Comparison of ENCODE assay signal across 19 cellular contexts in the genomic region with DNA sequence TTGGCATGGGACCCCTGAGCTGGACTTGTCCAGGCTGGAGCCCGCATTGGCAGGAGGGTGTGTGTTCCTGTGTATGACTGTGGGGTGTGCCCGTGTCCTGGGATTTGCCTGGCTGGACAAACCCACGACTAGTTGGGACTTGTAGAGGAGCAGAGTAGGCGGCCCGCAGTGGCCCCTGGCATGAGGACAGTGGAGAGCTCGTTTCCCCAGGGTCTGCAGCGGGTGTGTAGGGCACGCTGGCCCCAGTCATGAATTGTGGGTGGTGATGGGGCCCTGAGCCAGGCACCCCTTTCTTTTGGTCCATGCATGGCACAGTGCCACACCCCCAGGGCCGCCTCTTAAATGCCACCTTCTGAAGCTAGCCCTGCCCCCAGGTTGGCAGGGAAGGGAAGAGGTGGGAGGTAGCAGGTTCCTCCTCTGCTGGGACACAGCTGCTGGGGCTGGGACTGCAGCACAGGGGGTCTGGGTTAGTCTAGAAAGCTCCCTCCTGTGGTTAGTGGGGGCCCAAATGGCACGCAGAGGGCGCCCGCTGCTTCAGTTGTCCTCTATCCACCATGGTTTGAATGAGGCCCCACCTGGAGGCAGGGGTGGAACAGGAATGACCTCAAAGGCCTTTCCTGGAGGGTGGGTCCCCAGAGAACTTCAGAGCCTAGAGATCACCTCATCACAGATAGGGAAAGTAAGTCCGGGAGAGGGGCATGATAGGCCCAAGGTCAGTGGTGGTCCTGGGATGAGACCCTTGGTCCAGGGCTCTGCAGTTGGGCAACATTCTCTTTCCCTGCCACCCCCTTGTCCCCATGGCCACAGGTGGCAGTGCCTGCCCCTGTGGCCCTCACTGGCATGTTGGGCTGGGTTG. TPM values are rescaled to one million over a fixed set of nuclear protein-coding genes. Genes with fewer than 3 reads are reported as not detected.
DNase-seq lines count a peak whose midpoint lies in the region; ATAC-seq, FAIRE-seq and TF ChIP-seq lines count a peak whose summit lies in the region.
"Had no signal": no experiment of that assay in that cellular context is flagged by ENCODE, and none has a peak within 500 bp of the region (broad histone marks: within the 10 kb centered on the region; RNA-seq: fewer than 3 reads in every experiment).

No MANE protein-coding gene starts in this region.

- H3K79me2 ChIP-seq in mammary epithelial cell (ENCODE audit: insufficient read depth, low read length) (no peaks in the 10 kb centered on the region), keratinocyte (ENCODE audit: control insufficient read depth, insufficient read depth, low read length) (no peaks in the 10 kb centered on the region)

- TF ChIP-seq CTCF in mammary epithelial cell (conservative IDR thresholded peaks at IDR 0.05 in 1 of 2, IDR thresholded peaks at IDR 0.05 in 1 of 2; ENCODE audit: extremely low read depth in 1 of 2, insufficient read depth in 1 of 2, low read depth in 1 of 2, low read length in 2 of 2) (peak in 1 of 2 donors; percentile 56), keratinocyte (optimal IDR thresholded peaks at IDR 0.05 in 1 of 3, IDR thresholded peaks at IDR 0.05 in 1 of 3, conservative IDR thresholded peaks at IDR 0.05 in 1 of 3; ENCODE audit: extremely low read depth in 1 of 3, insufficient read depth in 2 of 3, low read length in 3 of 3) (peak in 2 of 3 experiments; percentile 7 to 22), vagina (IDR thresholded peaks at IDR 0.05) (no peak), chondrocyte (IDR thresholded peaks at IDR 0.05) (no peak)

- no TSS peak for BruUV-seq in mammary epithelial cell (replicated peaks; lab: Mats Ljungman, UMichigan)

- ATAC-seq in Right ventricle myocardium superior (ENCODE audit: poor library complexity) = no peak
- no peak for ATAC-seq in GM21526 (IDR thresholded peaks at IDR 0.05; ENCODE audit: low FRiP score, unreplicated experiment)
- ATAC-seq: activated CD8-positive, alpha-beta T cell treated with anti-CD3 and anti-CD28 coated beads, Interleukin-2, amount 10 ng/mL, durations not matched to agents 7 days and 5 days; natural killer cell had no signal

- CTCF ChIA-PET in mammary epithelial cell (lab: Charles Lee; ENCODE audit: low non-redundant PET) = no interaction called here

- in situ Hi-C loops in mammary epithelial cell (cut with MboI; ENCODE audit: low sequenced_read_pairs in 2 of 2) = no loop called here

- H3K27me3 ChIP-seq in mammary epithelial cell (ENCODE audit: insufficient read depth, low read length) = no peaks in the 10 kb centered on the region
- H3K27me3 ChIP-seq in keratinocyte (ENCODE audit: control insufficient read depth, extremely low read depth, insufficient read depth, low read length) = no peaks in the 10 kb centered on the region
- H3K27me3 ChIP-seq in vagina = no peaks in the 10 kb centered on the region
- H3K27me3 ChIP-seq: dorsolateral prefrontal cortex, right atrium auricular region, thyroid gland had no signal

- H2AFZ ChIP-seq in mammary epithelial cell (ENCODE audit: low read depth, low read length) (peak overlapping the region; percentile 77), keratinocyte (ENCODE audit: control insufficient read depth, low read length) (peak overlapping the region; percentile 85)

- no peaks in the 10 kb centered on the region for H3K27me3 Mint-ChIP-seq in chondrocyte (ENCODE audit: low read depth)

- H3K36me3 ChIP-seq in mammary epithelial cell (ENCODE audit: insufficient read depth, low read length) (no peaks in the 10 kb centered on the region), keratinocyte (ENCODE audit: control insufficient read depth in 2 of 2, extremely low read depth in 1 of 2, insufficient read depth in 2 of 2, low read length in 2 of 2) (peaks cover 5% of the 10 kb centered on the region in 2 experiments), vagina (no peaks in the 10 kb centered on the region)

- no peak overlapping the region for H3K27ac Mint-ChIP-seq in chondrocyte (ENCODE audit: unreplicated experiment)
- H3K27ac Mint-ChIP-seq: activated T-helper 2 cell treated with anti-CD3 and anti-CD28 coated beads, Interferon-gamma antibody, Interleukin-2, Interleukin-4, amounts not matched to agents 10 μg/mL and 5 μg/mL and 100 μg/mL, durations not matched to agents 14 hours and 24 hours and 36 hours; natural killer cell had no signal

- H3K4me1 Mint-ChIP-seq in chondrocyte (ENCODE audit: low read depth) = peaks cover 10% of the 10 kb centered on the region

- H3K9me3 ChIP-seq in mammary epithelial cell (replicated peaks; ENCODE audit: insufficient read depth, low read length) (no peaks in the 10 kb centered on the region), keratinocyte (ENCODE audit: control insufficient read depth, low read depth, low read length) (no peaks in the 10 kb centered on the region), vagina (no peaks in the 10 kb centered on the region)
- H3K9me3 ChIP-seq: right atrium auricular region, thyroid gland had no signal

- 11% methylated on average over 13 of the region's 13 CpGs for WGBS in mammary epithelial cell (ENCODE audit: low coverage, missing lambda C conversion rate)

- H3K9ac ChIP-seq in mammary epithelial cell (ENCODE audit: insufficient read depth, low read length) (peak overlapping the region; percentile 48), keratinocyte (ENCODE audit: control insufficient read depth, extremely low read depth, insufficient read depth, low read length) (peak overlapping the region; percentile 65)

- no peaks in the 10 kb centered on the region for H3K9me1 ChIP-seq in keratinocyte (ENCODE audit: control insufficient read depth, extremely low read depth, insufficient read depth, low read length)

- H3K9me3 Mint-ChIP-seq in chondrocyte (ENCODE audit: low read depth) = no peaks in the 10 kb centered on the region
- H3K9me3 Mint-ChIP-seq: activated T-helper 2 cell treated with anti-CD3 and anti-CD28 coated beads, Interferon-gamma antibody, Interleukin-2, Interleukin-4, amounts not matched to agents 10 μg/mL and 5 μg/mL and 100 μg/mL, durations not matched to agents 14 hours and 24 hours and 36 hours; natural killer cell had no signal

- H3K4me1 ChIP-seq in mammary epithelial cell (ENCODE audit: insufficient read depth, low read length) (peaks cover 45% of the 10 kb centered on the region), keratinocyte (ENCODE audit: control insufficient read depth, extremely low read depth, insufficient read depth, low read length) (peaks cover 39% of the 10 kb centered on the region), vagina (peaks cover 49% of the 10 kb centered on the region)

- no peaks in the 10 kb centered on the region for H4K20me1 ChIP-seq in mammary epithelial cell (ENCODE audit: insufficient read depth, low read length)
- H4K20me1 ChIP-seq in keratinocyte (ENCODE audit: control insufficient read depth, extremely low read depth, insufficient read depth, low read length) = peaks cover 4% of the 10 kb centered on the region

- H3K4me3 ChIP-seq in mammary epithelial cell (replicated peaks in 1 of 3; ENCODE audit: insufficient read depth in 1 of 3, low read depth in 2 of 3, low read length in 3 of 3) = peak overlapping the region in 1 of 3 experiments; percentile 7
- H3K4me3 ChIP-seq in keratinocyte (ENCODE audit: control insufficient read depth in 2 of 3, extremely low read depth in 1 of 3, insufficient read depth in 2 of 3, low read depth in 1 of 3, low read length in 3 of 3) = peak overlapping the region in 2 of 3 experiments; percentile 22 to 39
- no peak overlapping the region for H3K4me3 ChIP-seq in vagina
- H3K4me3 ChIP-seq: dorsolateral prefrontal cortex, right atrium auricular region, thyroid gland had no signal

- FAIRE-seq in keratinocyte (lab: Jason Lieb, UNC) = peak; percentile 96
- FAIRE-seq: GM18507, HepG2 had no signal

- dilution Hi-C loops in mammary epithelial cell (cut with HindIII; ENCODE audit: low sequenced_read_pairs) = no loop called here
- dilution Hi-C loops in keratinocyte (cut with MboI; ENCODE audit: extremely low pct_ligation_motif_present, low sequenced_read_pairs) = no loop called here

- intact Hi-C loops in Right ventricle myocardium superior (cut with DNase I) (no loop called here), cardiac septum (cut with DNase I) (no loop called here), mammary epithelial cell (cut with micrococcal nuclease) (loop anchor here (1.0 to 5.0 kb wide), 4 partner anchors 12 to 310 kb away; a partner anchor contains a TSS), vagina (cut with DNase I) (no loop called here)

- peaks cover 1% of the 10 kb centered on the region for H3K36me3 Mint-ChIP-seq in chondrocyte (ENCODE audit: low read depth)
- H3K36me3 Mint-ChIP-seq: natural killer cell had no signal

- TF ChIP-seq POLR2A in vagina (IDR thresholded peaks at IDR 0.05) = no peak

- DNase-seq in Right ventricle myocardium superior (peak; percentile 8), cardiac septum (ENCODE audit: low spot score) (no peak), mammary epithelial cell (peak; percentile 87), keratinocyte (ENCODE audit: low read depth, low spot score) (peak; percentile 67), vagina (ENCODE audit: extremely low spot score in 2 of 2) (no peak), chondrocyte (ENCODE audit: low spot score) (no peak), NCI-H146 (lab: John Stamatoyannopoulos, UW) (no peak)
- DNase-seq: activated CD8-positive, alpha-beta T cell treated with anti-CD3 and anti-CD28 coated beads, Interleukin-2, amount 10 ng/mL, durations not matched to agents 7 days and 5 days; amniotic stem cell; GF-D8; natural killer cell; thyroid gland had no signal

- no peak overlapping the region for H3K4me3 Mint-ChIP-seq in chondrocyte (ENCODE audit: unreplicated experiment)
- H3K4me3 Mint-ChIP-seq: activated CD8-positive, alpha-beta T cell treated with anti-CD3 and anti-CD28 coated beads, Interleukin-2, amount 10 ng/mL, durations not matched to agents 7 days and 5 days; natural killer cell had no signal

- H3K27ac ChIP-seq in mammary epithelial cell (ENCODE audit: insufficient read depth, low read depth, low read length) = peak overlapping the region; percentile 75
- H3K27ac ChIP-seq in keratinocyte (ENCODE audit: control insufficient read depth, insufficient read depth, low read length) = peak overlapping the region; percentile 63
- peak overlapping the region; percentile 25 for H3K27ac ChIP-seq in vagina
- H3K27ac ChIP-seq: right atrium auricular region, thyroid gland, VCaP had no signal

- peak overlapping the region; percentile 67 for H3K4me2 ChIP-seq in mammary epithelial cell (ENCODE audit: insufficient read depth, low read depth, low read length)
- peak overlapping the region; percentile 92 for H3K4me2 ChIP-seq in keratinocyte (ENCODE audit: control insufficient read depth, extremely low read depth, insufficient read depth, low read depth, low read length)

RNA-seq across cellular contexts. Expression of a gene that starts 4.1 kb away (rescaled TPM):
- 6.9 TPM for total RNA-seq in Right ventricle myocardium superior
- total RNA-seq in cardiac septum = 7.4 TPM
- total RNA-seq in mammary epithelial cell = 10 to 100 TPM in 1 of 2 donors, 1 to 10 TPM in 1; 7.2 to 16.4 TPM
- 4.6 TPM for polyA plus RNA-seq in mammary epithelial cell
- 0.83 TPM for polyA minus RNA-seq in mammary epithelial cell
- 5.4 to 11.0 TPM (median 8.2 TPM) in 3 replicates for polyA plus RNA-seq in keratinocyte
- polyA plus RNA-seq in keratinocyte (2011; ENCODE audit: low read depth) = 7.1 TPM
- polyA plus RNA-seq in keratinocyte (2011; cell fraction: cytosol; rRNA removed) = 0.84 and 2.6 TPM in 2 replicates
- polyA plus RNA-seq in keratinocyte (2011; cell fraction: nucleus; rRNA removed) = 32.9 and 42.0 TPM in 2 replicates
- 3.3 and 7.4 TPM in 2 replicates for polyA plus RNA-seq in keratinocyte (2012; ENCODE audit: low replicate concordance)
- 3.1 to 10.6 TPM (median 7.5 TPM) in 3 replicates for polyA minus RNA-seq in keratinocyte
- polyA minus RNA-seq in keratinocyte (2011; cell fraction: cytosol; rRNA and poly(A)+ RNA removed) = 7.3 TPM
- polyA minus RNA-seq in keratinocyte (2011; cell fraction: nucleus; rRNA and poly(A)+ RNA removed) = 13.4 and 13.8 TPM in 2 replicates
- total RNA-seq in vagina = 31.9 TPM
- total RNA-seq in chondrocyte = 24.7 to 32.2 TPM (median 26.2 TPM) in 3 replicates

RNA-seq across cellular contexts. Expression of a gene that starts 30.1 kb away (rescaled TPM):
- total RNA-seq in Right ventricle myocardium superior = 9,391 TPM
- total RNA-seq in cardiac septum = 6,195 TPM
- 1,000 to 10,000 TPM in 1 of 2 donors, under 1 TPM in 1; under 0.01 to 1,042 TPM for total RNA-seq in mammary epithelial cell
- not detected for polyA plus RNA-seq in mammary epithelial cell
- under 0.01 TPM for polyA minus RNA-seq in mammary epithelial cell
- 66.0 to 67.0 TPM in 2 of 3 replicates, not detected in the other for polyA plus RNA-seq in keratinocyte
- polyA plus RNA-seq in keratinocyte (2011; ENCODE audit: low read depth) = not detected
- polyA plus RNA-seq in keratinocyte (2011; cell fraction: cytosol; rRNA removed) = not detected in 2 replicates
- polyA plus RNA-seq in keratinocyte (2011; cell fraction: nucleus; rRNA removed) = under 0.01 TPM in 2 replicates
- not detected in 2 replicates for polyA plus RNA-seq in keratinocyte (2012; ENCODE audit: low replicate concordance)
- 13,175 to 24,724 TPM (median 16,252 TPM) in 3 replicates for polyA minus RNA-seq in keratinocyte
- 39,283 TPM for polyA minus RNA-seq in keratinocyte (2011; cell fraction: cytosol; rRNA and poly(A)+ RNA removed)
- polyA minus RNA-seq in keratinocyte (2011; cell fraction: nucleus; rRNA and poly(A)+ RNA removed) = 15,420 and 21,721 TPM in 2 replicates
- 19,908 TPM for total RNA-seq in vagina
- 1,438 to 1,620 TPM (median 1,579 TPM) in 3 replicates for total RNA-seq in chondrocyte
- total RNA-seq: right atrium auricular region had no signal

RNA-seq across cellular contexts. Expression of a gene that starts 54.6 kb away (rescaled TPM):
- total RNA-seq in Right ventricle myocardium superior (4.1 TPM), cardiac septum (4.8 TPM), mammary epithelial cell (10 to 100 TPM in 1 of 2 donors, 1 to 10 TPM in 1; 4.4 to 12.8 TPM), vagina (51.1 TPM), chondrocyte (260 to 285 TPM (median 269 TPM) in 3 replicates)
- polyA plus RNA-seq in mammary epithelial cell (3.6 TPM), keratinocyte (34.6 to 75.1 TPM (median 69.6 TPM) in 3 replicates)
- polyA minus RNA-seq in mammary epithelial cell (not detected), keratinocyte (31.3 to 137 TPM (median 60.1 TPM) in 3 replicates)
- polyA plus RNA-seq in keratinocyte (2011; ENCODE audit: low read depth) = 1.4 TPM
- 48.6 and 72.5 TPM in 2 replicates for polyA plus RNA-seq in keratinocyte (2011; cell fraction: cytosol; rRNA removed)
- polyA plus RNA-seq in keratinocyte (2011; cell fraction: nucleus; rRNA removed) = 128 and 172 TPM in 2 replicates
- polyA plus RNA-seq in keratinocyte (2012; ENCODE audit: low replicate concordance) = 19.2 and 71.2 TPM in 2 replicates
- 84.8 TPM for polyA minus RNA-seq in keratinocyte (2011; cell fraction: cytosol; rRNA and poly(A)+ RNA removed)
- 39.6 and 43.4 TPM in 2 replicates for polyA minus RNA-seq in keratinocyte (2011; cell fraction: nucleus; rRNA and poly(A)+ RNA removed)
- total RNA-seq: activated CD8-positive, alpha-beta T cell treated with anti-CD3 and anti-CD28 coated beads, Interleukin-2, amount 10 ng/mL, durations not matched to agents 7 days and 5 days; activated T-helper 2 cell treated with anti-CD3 and anti-CD28 coated beads, Interferon-gamma antibody, Interleukin-2, Interleukin-4, amounts not matched to agents 10 μg/mL and 5 μg/mL and 100 μg/mL, durations not matched to agents 14 hours and 24 hours and 36 hours had no signal

Comparison
In these comparisons a context has a peak if more than half of its experiments do, and no peak if none do; other contexts are left out.
1. DNase-seq: peak in Right ventricle myocardium superior (single experiment), mammary epithelial cell (single experiment) and keratinocyte (single experiment); none in cardiac septum (single experiment), vagina (0 of 2), chondrocyte (single experiment) and NCI-H146 (single experiment).
2. H3K27ac ChIP-seq: peak in every context shown above with its lines; median percentile 75 in mammary epithelial cell; 63 in keratinocyte; 25 in vagina.
3. H3K4me3 ChIP-seq: peak in keratinocyte (2 of 3); none in vagina (0 of 2).
4. CTCF ChIP-seq: peak in keratinocyte (2 of 3); none in vagina (0 of 3) and chondrocyte (single experiment).